16 cellular contexts compared by ENCODE assay signal in the genomic region with DNA sequence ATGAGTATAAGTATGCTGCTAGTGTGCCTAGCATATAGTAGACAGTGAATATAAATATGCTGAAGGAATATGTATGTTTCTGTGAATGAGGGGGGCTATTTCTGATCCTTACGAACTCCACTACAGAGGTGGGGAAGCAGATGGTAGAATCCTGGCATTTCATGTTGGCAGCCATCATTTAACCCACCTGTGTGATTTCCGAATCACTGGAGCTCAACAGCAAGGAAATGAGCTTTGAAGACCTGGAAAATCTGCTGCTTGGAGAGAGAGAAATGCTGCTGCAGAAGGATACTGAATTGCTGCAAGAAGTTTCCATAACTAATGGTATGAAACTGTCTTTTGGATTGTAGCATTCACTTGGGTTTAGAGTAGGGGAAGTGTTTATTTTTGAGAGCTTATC.
A peak's percentile ranks its signal among the peaks of the same experiment; 100 is the strongest.
DNase-seq lines count a peak whose midpoint lies in the region; ATAC-seq and TF ChIP-seq lines count a peak whose summit lies in the region.
"Had no signal": no experiment of that assay in that cellular context is flagged by ENCODE, and none has a peak within 500 bp of the region (broad histone marks: within the 10 kb centered on the region; RNA-seq: fewer than 3 reads in every experiment).

No MANE protein-coding gene starts in this region.

- H3K27ac ChIP-seq in left ventricle myocardium inferior (replicated peaks), result peak overlapping the region; percentile 45

- in situ Hi-C loops in GM13977 (cut with MboI; ENCODE audit: low pct_unique_long_range_greater_than_20kb, low sequenced_read_pairs, unreplicated experiment), result no loop called here

- DNase-seq in left ventricle myocardium inferior (no peak), cardiac septum (ENCODE audit: low spot score) (no peak), cerebellar cortex (ENCODE audit: low spot score) (peak; percentile 77), cerebellum (ENCODE audit: low spot score) (peak; percentile 60), left kidney (ENCODE audit: low read depth, low spot score) (peak; percentile 30), NCI-H345 (lab: John Stamatoyannopoulos, UW) (no peak), GM13977 (ENCODE audit: low spot score) (no peak)
- no peak for DNase-seq in activated T-cell treated with anti-CD3 and anti-CD28 coated beads, Interleukin-2, amount 50 U/mL, for 72 hours
- DNase-seq: Calu3; CD4-positive, alpha-beta memory T cell; COR-L47; DMS53; DMS79 treated with DMSO at 0.1 percent for 48 hours; H9 had no signal

- peaks cover 29% of the 10 kb centered on the region for H3K4me1 ChIP-seq in left ventricle myocardium inferior

- H3K4me1 Mint-ChIP-seq in activated T-cell treated with anti-CD3 and anti-CD28 coated beads, Interleukin-2, amount 50 U/mL, for 72 hours (ENCODE audit: low read depth), result no peaks in the 10 kb centered on the region

- H3K36me3 ChIP-seq in left ventricle myocardium inferior, result peaks cover 39% of the 10 kb centered on the region

- H3K27me3 ChIP-seq in left ventricle myocardium inferior (ENCODE audit: low read depth), result no peaks in the 10 kb centered on the region

- no peaks in the 10 kb centered on the region for H3K9me3 Mint-ChIP-seq in activated T-cell treated with anti-CD3 and anti-CD28 coated beads, Interleukin-2, amount 50 U/mL, for 72 hours
- H3K9me3 Mint-ChIP-seq: CD4-positive, alpha-beta memory T cell had no signal

- no peaks in the 10 kb centered on the region for H3K9me3 ChIP-seq in left ventricle myocardium inferior (replicated peaks)

- H3K27ac Mint-ChIP-seq in activated T-cell treated with anti-CD3 and anti-CD28 coated beads, Interleukin-2, amount 50 U/mL, for 72 hours, result no peak overlapping the region
- H3K27ac Mint-ChIP-seq: GM23338, H9 had no signal

- ATAC-seq in activated T-cell treated with anti-CD3 and anti-CD28 coated beads, Interleukin-2, amount 50 U/mL, for 72 hours (replicated peaks in 1 of 2), result no peak
- ATAC-seq: GM23338, HCT116 had no signal

- H3K4me3 ChIP-seq in left ventricle myocardium inferior, result no peak overlapping the region
- H3K4me3 ChIP-seq: GM23338 had no signal

- no peak overlapping the region for H3K4me3 Mint-ChIP-seq in activated T-cell treated with anti-CD3 and anti-CD28 coated beads, Interleukin-2, amount 50 U/mL, for 72 hours
- H3K4me3 Mint-ChIP-seq: CD4-positive, alpha-beta memory T cell; GM23338; H9 had no signal

- H3K27me3 Mint-ChIP-seq in activated T-cell treated with anti-CD3 and anti-CD28 coated beads, Interleukin-2, amount 50 U/mL, for 72 hours (ENCODE audit: low read depth), result no peaks in the 10 kb centered on the region
- H3K27me3 Mint-ChIP-seq: CD4-positive, alpha-beta memory T cell had no signal

- intact Hi-C loops in left ventricle myocardium inferior (cut with micrococcal nuclease), result no loop called here
- intact Hi-C loops in cardiac septum (cut with DNase I), result no loop called here

- no peak for TF ChIP-seq CTCF in left ventricle myocardium inferior (IDR thresholded peaks at IDR 0.05; ENCODE audit: borderline replicate concordance)
- TF ChIP-seq CTCF in GM13977 (IDR thresholded peaks at IDR 0.05; ENCODE audit: extremely low read depth, insufficient read depth, missing control alignments), result no peak

- peaks cover 4 to 9% of the 10 kb centered on the region in 2 donors for H3K36me3 Mint-ChIP-seq in activated T-cell treated with anti-CD3 and anti-CD28 coated beads, Interleukin-2, amount 50 U/mL, for 72 hours (ENCODE audit: insufficient read depth in 2 of 2)

Comparison
In these comparisons a context has a peak if more than half of its experiments do, and no peak if none do; other contexts are left out.
1. DNase-seq: peak in cerebellar cortex (single experiment), cerebellum (single experiment) and left kidney (single experiment); none in left ventricle myocardium inferior (single experiment), cardiac septum (single experiment), activated T-cell treated with anti-CD3 and anti-CD28 coated beads, Interleukin-2, amount 50 U/mL, for 72 hours (0 of 2), NCI-H345 (single experiment) and GM13977 (single experiment).